Comparison of ENCODE assay signal across 18 cellular contexts in genomic region chr19:39170398-39171231, GRCh38. TPM values are rescaled to one million over a fixed set of nuclear protein-coding genes. Genes with fewer than 3 reads are reported as not detected.
DNase-seq lines count a peak whose midpoint lies in the region; ATAC-seq and TF ChIP-seq lines count a peak whose summit lies in the region.
"Had no signal": no experiment of that assay in that cellular context is flagged by ENCODE, and none has a peak within 500 bp of the region (broad histone marks: within the 10 kb centered on the region; RNA-seq: fewer than 3 reads in every experiment).

No MANE protein-coding gene starts in this region.

- peak overlapping the region; percentile 22 for H3K27ac ChIP-seq in 22Rv1
- no peak overlapping the region for H3K27ac ChIP-seq in body of pancreas
- H3K27ac ChIP-seq: KMS-11 had no signal

- intact Hi-C loops in body of pancreas (cut with DNase I), result no loop called here

- DNase-seq in H7, result peak; percentile 64
- DNase-seq in choroid plexus epithelial cell (ENCODE audit: low read depth), result peak; percentile 20
- peak; percentile 71 for DNase-seq in myocyte (ENCODE audit: low read depth)
- no peak for DNase-seq in body of pancreas
- DNase-seq in activated CD4-positive, alpha-beta T cell treated with anti-CD3 and anti-CD28 coated beads, Interleukin-2, amount 50 U/mL, for 1 hour, result no peak
- DNase-seq: CD8-positive, alpha-beta T cell; GOT3; NCI-H1092; NCI-H1694 treated with DMSO at 0.1 percent for 48 hours; NCI-H69; PC-3; SHP77 had no signal

- ATAC-seq in body of pancreas (no peak), esophagus mucosa (no peak)
- ATAC-seq: CD8-positive, alpha-beta T cell; PC-3 had no signal

- H3K27me3 ChIP-seq in H7 (ENCODE audit: control insufficient read depth, insufficient read depth, low read length) (no peaks in the 10 kb centered on the region), body of pancreas (no peaks in the 10 kb centered on the region)

- no peaks in the 10 kb centered on the region for H3K9me3 ChIP-seq in body of pancreas

- no peaks in the 10 kb centered on the region; the same call in none of the 2 replicates for H3K36me3 ChIP-seq in H7 (replicated peaks; ENCODE audit: control insufficient read depth, insufficient read depth, low read length)
- peaks cover 0 to 16% of the 10 kb centered on the region in 2 donors for H3K36me3 ChIP-seq in body of pancreas (replicated peaks in 1 of 2; ENCODE audit: insufficient read depth in 1 of 2, low read depth in 2 of 2)

- WGBS in body of pancreas, 2 donors, result 79 to 83% methylated on average over 5 to 14 of the region's 17 CpGs

- H3K4me1 ChIP-seq in body of pancreas, result peaks cover 32% of the 10 kb centered on the region

- no peak for TF ChIP-seq POLR2A in body of pancreas (IDR thresholded peaks at IDR 0.05)

- no peak for TF ChIP-seq CTCF in 22Rv1 (IDR thresholded peaks at IDR 0.05)
- TF ChIP-seq CTCF in choroid plexus epithelial cell (conservative IDR thresholded peaks at IDR 0.05; ENCODE audit: low read depth, low read length), result no peak
- no peak for TF ChIP-seq CTCF in body of pancreas (IDR thresholded peaks at IDR 0.05)

- H3K4me3 ChIP-seq in H7 (ENCODE audit: insufficient read depth, low read depth, low read length) (no peak overlapping the region), choroid plexus epithelial cell (ENCODE audit: low read depth, low read length) (no peak overlapping the region), body of pancreas (no peak overlapping the region)

RNA-seq across cellular contexts. Expression of gene NCCRP1, which starts 26.1 kb away (rescaled TPM):
- total RNA-seq in H7 (2014; rRNA removed; shearing (Covaris generic)), result not detected in 2 replicates
- total RNA-seq in myocyte (not detected in 2 replicates), body of pancreas (1 to 10 TPM in 1 of 2 donors, under 1 TPM in 1; 0.66 to 7.8 TPM), esophagus mucosa (298 TPM)
- not detected for polyA plus RNA-seq in myocyte (2012)
- total RNA-seq: CD8-positive, alpha-beta T cell; MCF 10A had no signal

RNA-seq across cellular contexts. Expression of gene SYCN, which starts 33.4 kb away (rescaled TPM):
- not detected in 2 replicates for total RNA-seq in H7 (2014; rRNA removed; shearing (Covaris generic))
- total RNA-seq in myocyte, result not detected in 2 replicates
- polyA plus RNA-seq in myocyte (2012), result not detected
- 1,000 to 10,000 TPM; 2,614 to 5,793 TPM for total RNA-seq in body of pancreas
- not detected for total RNA-seq in esophagus mucosa
- total RNA-seq: CD8-positive, alpha-beta T cell; Daoy; MCF 10A; PC-3 had no signal
- polyA plus RNA-seq: BJ had no signal

RNA-seq across cellular contexts. Expression of gene PAK4, which starts 45.0 kb away (rescaled TPM):
- 14.0 and 15.6 TPM in 2 replicates for total RNA-seq in H7 (2014; rRNA removed; shearing (Covaris generic))
- total RNA-seq in myocyte (5.8 and 8.5 TPM in 2 replicates), body of pancreas (10 to 100 TPM; 18.9 to 40.2 TPM), esophagus mucosa (40.8 TPM)
- polyA plus RNA-seq in myocyte (2012), result 19.9 TPM

Comparison
In these comparisons a context has a peak if more than half of its experiments do, and no peak if none do; other contexts are left out.
1. DNase-seq: peak in H7 (single experiment), choroid plexus epithelial cell (single experiment) and myocyte (single experiment); none in body of pancreas (0 of 4) and activated CD4-positive, alpha-beta T cell treated with anti-CD3 and anti-CD28 coated beads, Interleukin-2, amount 50 U/mL, for 1 hour (single experiment).
2. RNA of gene NCCRP1, which starts 26.1 kb away (total RNA-seq): 298 TPM in esophagus mucosa (single experiment); 0.66 to 7.8 TPM in body of pancreas, not detected in H7 and not detected in myocyte; every median in the first group is over 10 times any median in the second.
3. RNA of gene SYCN, which starts 33.4 kb away (total RNA-seq): 2,614 to 5,793 TPM in body of pancreas; not detected in H7, not detected in myocyte and not detected in esophagus mucosa (single experiment); every median in the first group is over 1,000 times any median in the second.